ENCODE assay signal across 16 cellular contexts in the genomic region with DNA sequence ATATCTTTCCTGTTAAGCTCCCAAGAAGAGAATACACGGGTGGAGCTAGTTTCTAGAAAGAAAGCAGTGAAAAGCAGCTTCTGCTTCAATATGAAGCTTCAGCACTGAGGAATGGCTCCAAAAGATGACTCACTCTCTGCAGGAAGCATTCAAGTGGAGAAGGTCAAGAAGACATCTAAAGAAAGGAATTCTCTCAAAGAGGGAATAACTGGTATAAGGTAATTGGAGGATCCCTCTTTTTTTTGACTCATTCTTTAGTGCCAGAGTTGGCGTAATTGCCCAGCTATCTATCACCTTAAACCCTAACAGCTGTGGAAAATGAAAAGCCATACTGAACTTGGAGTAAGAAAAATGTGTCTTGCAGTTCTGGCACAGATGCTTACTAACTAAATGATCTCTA. TPM values are rescaled to one million over a fixed set of nuclear protein-coding genes. Genes with fewer than 3 reads are reported as not detected.
DNase-seq lines count a peak whose midpoint lies in the region; ATAC-seq and TF ChIP-seq lines count a peak whose summit lies in the region.
"Had no signal": no experiment of that assay in that cellular context is flagged by ENCODE, and none has a peak within 500 bp of the region (broad histone marks: within the 10 kb centered on the region; RNA-seq: fewer than 3 reads in every experiment).

No MANE protein-coding gene starts in this region.

- H3K79me2 ChIP-seq in mammary epithelial cell (ENCODE audit: insufficient read depth, low read length): peaks cover 55% of the 10 kb centered on the region
- no peaks in the 10 kb centered on the region for H3K79me2 ChIP-seq in mesendoderm (ENCODE audit: control insufficient read depth, insufficient read depth, low read length)

- H3K4me1 ChIP-seq in IMR-90 (ENCODE audit: control insufficient read depth, insufficient read depth, low read length) (peaks cover 5% of the 10 kb centered on the region; the same call in 1 of the 2 replicates), mammary epithelial cell (ENCODE audit: insufficient read depth, low read length) (peaks cover 43% of the 10 kb centered on the region), mesendoderm (ENCODE audit: control insufficient read depth, low read depth, low read length) (no peaks in the 10 kb centered on the region)
- H3K4me1 ChIP-seq: HAP-1, psoas muscle had no signal

- H2BK15ac ChIP-seq in IMR-90 (ENCODE audit: low read depth, low read length): no peak overlapping the region
- H2BK15ac ChIP-seq in mesendoderm (replicated peaks; ENCODE audit: low read depth): no peak overlapping the region

- H3K18ac ChIP-seq in IMR-90 (ENCODE audit: low read depth, low read length) (no peak overlapping the region), mesendoderm (ENCODE audit: low read length) (no peak overlapping the region)

- DNase-seq in AG09309 (ENCODE audit: low read depth) (peak; percentile 62), IMR-90 (peak; percentile 86), mammary epithelial cell (peak; percentile 46), mesendoderm (peak; percentile 47), medulla oblongata (ENCODE audit: extremely low spot score) (no peak), retina (no peak)
- no peak for DNase-seq in activated naive CD4-positive, alpha-beta T cell treated with anti-CD3 and anti-CD28 coated beads, Interleukin-2, amount 10 ng/mL, durations not matched to agents 7 days and 5 days
- DNase-seq: activated CD4-positive, alpha-beta T cell treated with anti-CD3 and anti-CD28 coated beads for 36 hours; CD8-positive, alpha-beta memory T cell; psoas muscle; SIG-M5; tibial artery had no signal

- no peaks in the 10 kb centered on the region for H3K9me1 ChIP-seq in IMR-90 (ENCODE audit: insufficient read depth, low read length)

- H3K9ac ChIP-seq in IMR-90 (ENCODE audit: low read depth, low read length): no peak overlapping the region
- H3K9ac ChIP-seq in mammary epithelial cell (ENCODE audit: insufficient read depth, low read length): no peak overlapping the region
- no peak overlapping the region for H3K9ac ChIP-seq in mesendoderm (ENCODE audit: low read length)

- TF ChIP-seq POLR2A in IMR-90 (IDR thresholded peaks at IDR 0.05; ENCODE audit: low read depth, low read length): no peak

- H3K4me3 ChIP-seq in AG09309 (ENCODE audit: control insufficient read depth, low read depth, low read length) (no peak overlapping the region), IMR-90 (ENCODE audit: insufficient read depth, low read depth, low read length) (no peak overlapping the region; the same call in 1 of the 2 replicates), mammary epithelial cell (replicated peaks in 1 of 3; ENCODE audit: insufficient read depth in 1 of 3, low read depth in 2 of 3, low read length in 3 of 3) (no peak overlapping the region), mesendoderm (ENCODE audit: low read length) (no peak overlapping the region)
- H3K4me3 ChIP-seq: HAP-1, psoas muscle, tibial artery had no signal

- H3K27ac ChIP-seq in IMR-90 (ENCODE audit: insufficient read depth, low read length) (no peak overlapping the region), mammary epithelial cell (ENCODE audit: insufficient read depth, low read depth, low read length) (peak overlapping the region; percentile 46), mesendoderm (ENCODE audit: low read depth, low read length) (no peak overlapping the region)
- H3K27ac ChIP-seq: psoas muscle, tibial artery had no signal

- no peak overlapping the region for H2AK9ac ChIP-seq in IMR-90 (replicated peaks; ENCODE audit: low read depth, low read length, poor library complexity)

- H3K23ac ChIP-seq in IMR-90 (ENCODE audit: low read depth, low read length) (no peak overlapping the region), mesendoderm (ENCODE audit: low read length) (no peak overlapping the region)

- H4K91ac ChIP-seq in IMR-90 (ENCODE audit: insufficient read depth, low read depth, low read length): no peak overlapping the region

- in situ Hi-C loops in IMR-90 (cut with MboI; ENCODE audit: low sequenced_read_pairs) (no loop called here), mammary epithelial cell (cut with MboI; ENCODE audit: low sequenced_read_pairs in 2 of 2) (no loop called here)

- H2AFZ ChIP-seq in IMR-90 (replicated peaks; ENCODE audit: low read length, poor library complexity) (no peak overlapping the region), mammary epithelial cell (ENCODE audit: low read depth, low read length) (no peak overlapping the region)

- H4K5ac ChIP-seq in IMR-90 (ENCODE audit: low read depth, low read length): no peak overlapping the region
- H4K5ac ChIP-seq in mesendoderm (ENCODE audit: low read length): no peak overlapping the region

- no peak overlapping the region for H3K27ac Mint-ChIP-seq in activated naive CD4-positive, alpha-beta T cell treated with anti-CD3 and anti-CD28 coated beads, Interleukin-2, amount 10 ng/mL, durations not matched to agents 7 days and 5 days
- H3K27ac Mint-ChIP-seq: activated CD4-positive, alpha-beta T cell treated with anti-CD3 and anti-CD28 coated beads for 36 hours; activated T-helper 1 cell treated with anti-CD3 and anti-CD28 coated beads, Interleukin-12 subunit alpha, Interleukin-12 subunit beta, Interleukin-2, Interleukin-4 antibody, amounts not matched to agents 30 ng/mL and 10 ng/mL and 1 ng/mL, durations not matched to agents 14 hours and 24 hours and 36 hours; CD8-positive, alpha-beta memory T cell had no signal

- H3K9me3 ChIP-seq in IMR-90 (ENCODE audit: control insufficient read depth, insufficient read depth, low read length) (no peaks in the 10 kb centered on the region), mammary epithelial cell (replicated peaks; ENCODE audit: insufficient read depth, low read length) (no peaks in the 10 kb centered on the region)
- H3K9me3 ChIP-seq: HAP-1, psoas muscle, tibial artery had no signal

- H2AK5ac ChIP-seq in IMR-90 (ENCODE audit: low read depth, low read length) (no peak overlapping the region), mesendoderm (ENCODE audit: low read length) (no peak overlapping the region)

- H4K8ac ChIP-seq in IMR-90 (ENCODE audit: low read depth in 2 of 2, low read length in 2 of 2) (no peak overlapping the region), mesendoderm (ENCODE audit: low read depth, low read length) (no peak overlapping the region)

- ATAC-seq in IMR-90 (ENCODE audit: low read depth) (peak; percentile 22), HG02678 (IDR thresholded peaks at IDR 0.05; ENCODE audit: unreplicated experiment) (no peak)
- ATAC-seq: activated CD4-positive, alpha-beta T cell treated with anti-CD3 and anti-CD28 coated beads for 36 hours; psoas muscle had no signal

- TF ChIP-seq CTCF in AG09309 (IDR thresholded peaks at IDR 0.05; ENCODE audit: control insufficient read depth, insufficient read depth, low read depth, low read length, missing control alignments): no peak
- TF ChIP-seq CTCF in IMR-90 (conservative IDR thresholded peaks at IDR 0.05; ENCODE audit: low read depth, low read length): no peak
- TF ChIP-seq CTCF in mammary epithelial cell (conservative IDR thresholded peaks at IDR 0.05 in 1 of 2, IDR thresholded peaks at IDR 0.05 in 1 of 2; ENCODE audit: extremely low read depth in 1 of 2, insufficient read depth in 1 of 2, low read depth in 1 of 2, low read length in 2 of 2): no peak

- H2BK120ac ChIP-seq in IMR-90 (ENCODE audit: low read depth, low read length) (no peak overlapping the region), mesendoderm (ENCODE audit: low read depth, low read length) (no peak overlapping the region)

- no peaks in the 10 kb centered on the region for H3K27me3 Mint-ChIP-seq in activated naive CD4-positive, alpha-beta T cell treated with anti-CD3 and anti-CD28 coated beads, Interleukin-2, amount 10 ng/mL, durations not matched to agents 7 days and 5 days
- H3K27me3 Mint-ChIP-seq: activated CD4-positive, alpha-beta T cell treated with anti-CD3 and anti-CD28 coated beads for 36 hours had no signal

- H3K4ac ChIP-seq in IMR-90 (ENCODE audit: low read depth, low read length) (no peak overlapping the region), mesendoderm (ENCODE audit: low read depth, low read length) (no peak overlapping the region)

- H3K4me1 Mint-ChIP-seq in activated naive CD4-positive, alpha-beta T cell treated with anti-CD3 and anti-CD28 coated beads, Interleukin-2, amount 10 ng/mL, durations not matched to agents 7 days and 5 days: peaks cover 12% of the 10 kb centered on the region

- WGBS in IMR-90 (ENCODE audit: extremely low coverage in 2 of 2, insufficient read length in 1 of 2), 2 experiments: no CpG with 5 or more reads among the region's 2 CpGs
- 17% methylated on average over 2 of the region's 2 CpGs for WGBS in mammary epithelial cell (ENCODE audit: low coverage, missing lambda C conversion rate)
- WGBS in mesendoderm (ENCODE audit: extremely low coverage, insufficient coverage, low lambda C conversion rate): no CpG with 5 or more reads among the region's 2 CpGs

- H3K79me1 ChIP-seq in IMR-90 (ENCODE audit: low read depth in 1 of 2, low read length in 2 of 2) (peaks cover 0 to 3% of the 10 kb centered on the region in 2 experiments; a peak in 1 of 4 replicates), mesendoderm (ENCODE audit: low read length) (no peaks in the 10 kb centered on the region)

- no TSS peak for BruUV-seq in IMR-90 (replicated peaks; lab: Mats Ljungman, UMichigan)
- no TSS peak for BruUV-seq in mammary epithelial cell (replicated peaks; lab: Mats Ljungman, UMichigan)

- no peak for TF ChIP-seq RAD21 in IMR-90 (IDR thresholded peaks at IDR 0.05; ENCODE audit: low read length)

- H3K4me3 Mint-ChIP-seq in activated naive CD4-positive, alpha-beta T cell treated with anti-CD3 and anti-CD28 coated beads, Interleukin-2, amount 10 ng/mL, durations not matched to agents 7 days and 5 days: no peak overlapping the region
- H3K4me3 Mint-ChIP-seq: activated CD4-positive, alpha-beta T cell treated with anti-CD3 and anti-CD28 coated beads for 36 hours; activated T-helper 1 cell treated with anti-CD3 and anti-CD28 coated beads, Interleukin-12 subunit alpha, Interleukin-12 subunit beta, Interleukin-2, Interleukin-4 antibody, amounts not matched to agents 30 ng/mL and 10 ng/mL and 1 ng/mL, durations not matched to agents 14 hours and 24 hours and 36 hours; CD8-positive, alpha-beta memory T cell had no signal

- H2BK5ac ChIP-seq in IMR-90 (ENCODE audit: low read depth, low read length, poor library complexity, severe bottlenecking): peak overlapping the region; percentile 59
- no peak overlapping the region for H2BK5ac ChIP-seq in mesendoderm (ENCODE audit: low read length)

- intact Hi-C loops in IMR-90 (cut with micrococcal nuclease): no loop called here
- intact Hi-C loops in mammary epithelial cell (cut with micrococcal nuclease): no loop called here

- H3K27me3 ChIP-seq in IMR-90 (ENCODE audit: control insufficient read depth, insufficient read depth, low read length): no peaks in the 10 kb centered on the region
- H3K27me3 ChIP-seq in mammary epithelial cell (ENCODE audit: insufficient read depth, low read length): no peaks in the 10 kb centered on the region
- no peaks in the 10 kb centered on the region for H3K27me3 ChIP-seq in mesendoderm (ENCODE audit: insufficient read depth, low read length, poor library complexity)
- H3K27me3 ChIP-seq: tibial artery had no signal

- H3K9me3 Mint-ChIP-seq in activated naive CD4-positive, alpha-beta T cell treated with anti-CD3 and anti-CD28 coated beads, Interleukin-2, amount 10 ng/mL, durations not matched to agents 7 days and 5 days: no peaks in the 10 kb centered on the region
- H3K9me3 Mint-ChIP-seq: activated T-helper 1 cell treated with anti-CD3 and anti-CD28 coated beads, Interleukin-12 subunit alpha, Interleukin-12 subunit beta, Interleukin-2, Interleukin-4 antibody, amounts not matched to agents 30 ng/mL and 10 ng/mL and 1 ng/mL, durations not matched to agents 14 hours and 24 hours and 36 hours; CD8-positive, alpha-beta memory T cell had no signal

- no peak overlapping the region for H3K14ac ChIP-seq in IMR-90 (replicated peaks; ENCODE audit: low read depth, low read length)

- peaks cover 3% of the 10 kb centered on the region; the same call in 1 of the 2 replicates for H4K20me1 ChIP-seq in IMR-90 (ENCODE audit: insufficient read depth, low read length)
- no peaks in the 10 kb centered on the region for H4K20me1 ChIP-seq in mammary epithelial cell (ENCODE audit: insufficient read depth, low read length)

- no peak overlapping the region for H3K56ac ChIP-seq in IMR-90 (ENCODE audit: extremely low read depth, insufficient read depth, low read length)
- H3K56ac ChIP-seq in mesendoderm (ENCODE audit: low read length): no peak overlapping the region

- H3K36me3 Mint-ChIP-seq in activated naive CD4-positive, alpha-beta T cell treated with anti-CD3 and anti-CD28 coated beads, Interleukin-2, amount 10 ng/mL, durations not matched to agents 7 days and 5 days: no peaks in the 10 kb centered on the region
- H3K36me3 Mint-ChIP-seq: CD8-positive, alpha-beta memory T cell had no signal

- CTCF ChIA-PET in IMR-90 (lab: Yijun Ruan, JAX): no interaction called here
- CTCF ChIA-PET in mammary epithelial cell (lab: Charles Lee; ENCODE audit: low non-redundant PET): no interaction called here
- CTCF ChIA-PET in activated naive CD4-positive, alpha-beta T cell treated with anti-CD3 and anti-CD28 coated beads, Interleukin-2, amount 10 ng/mL, durations not matched to agents 7 days and 5 days (lab: Charles Lee): no interaction called here

- H3K36me3 ChIP-seq in IMR-90 (ENCODE audit: control insufficient read depth, insufficient read depth, low read length) (no peaks in the 10 kb centered on the region), mammary epithelial cell (ENCODE audit: insufficient read depth, low read length) (no peaks in the 10 kb centered on the region), mesendoderm (ENCODE audit: control insufficient read depth, insufficient read depth, low read length) (no peaks in the 10 kb centered on the region)
- H3K36me3 ChIP-seq: HAP-1, tibial artery had no signal

- POLR2A ChIA-PET in IMR-90 (lab: Charles Lee; ENCODE audit: unreplicated experiment): no interaction called here

- H2BK20ac ChIP-seq in IMR-90 (ENCODE audit: low read depth, low read length): no peak overlapping the region

- H3K4me2 ChIP-seq in IMR-90 (ENCODE audit: low read depth, low read length) (peak overlapping the region; percentile 54), mammary epithelial cell (ENCODE audit: insufficient read depth, low read depth, low read length) (peak overlapping the region; percentile 45), mesendoderm (ENCODE audit: low read length) (no peak overlapping the region)

- dilution Hi-C loops in IMR-90 (cut with HindIII; ENCODE audit: low sequenced_read_pairs, unreplicated experiment) (no loop called here), mammary epithelial cell (cut with HindIII; ENCODE audit: low sequenced_read_pairs) (no loop called here)

RNA-seq across cellular contexts. Expression of gene EDA2R, which starts 3.5 kb away (rescaled TPM):
- total RNA-seq in IMR-90 (2012; rRNA removed) (22.8 and 23.8 TPM in 2 replicates), mammary epithelial cell (10 to 100 TPM in 1 of 2 donors, 1 to 10 TPM in 1; 8.2 to 12.6 TPM)
- polyA plus RNA-seq in IMR-90 (2012; rRNA removed) (12.7 and 14.7 TPM in 2 replicates), mammary epithelial cell (6.9 TPM)
- 6.7 and 7.7 TPM in 2 replicates for polyA plus RNA-seq in IMR-90 (2012; cell fraction: cytosol; rRNA removed)
- polyA plus RNA-seq in IMR-90 (2012; cell fraction: nucleus; rRNA removed; ENCODE audit: low replicate concordance): 21.7 and 53.1 TPM in 2 replicates
- polyA minus RNA-seq in mammary epithelial cell: 3.4 TPM
- polyA plus RNA-seq in mesendoderm (2013, experiment 1 of 2): 2.3 TPM
- 2.3 TPM for polyA plus RNA-seq in mesendoderm (2013, experiment 2 of 2)
- total RNA-seq: M059J had no signal
- polyA plus RNA-seq: CD8-positive, alpha-beta memory T cell had no signal

Comparison
In these comparisons a context has a peak if more than half of its experiments do, and no peak if none do; other contexts are left out.
1. DNase-seq: peak in AG09309 (single experiment), IMR-90 (single experiment), mammary epithelial cell (single experiment) and mesendoderm (single experiment); none in medulla oblongata (single experiment), activated naive CD4-positive, alpha-beta T cell treated with anti-CD3 and anti-CD28 coated beads, Interleukin-2, amount 10 ng/mL, durations not matched to agents 7 days and 5 days (single experiment) and retina (single experiment).